1 cellular context compared by ENCODE assay signal in the genomic region with DNA sequence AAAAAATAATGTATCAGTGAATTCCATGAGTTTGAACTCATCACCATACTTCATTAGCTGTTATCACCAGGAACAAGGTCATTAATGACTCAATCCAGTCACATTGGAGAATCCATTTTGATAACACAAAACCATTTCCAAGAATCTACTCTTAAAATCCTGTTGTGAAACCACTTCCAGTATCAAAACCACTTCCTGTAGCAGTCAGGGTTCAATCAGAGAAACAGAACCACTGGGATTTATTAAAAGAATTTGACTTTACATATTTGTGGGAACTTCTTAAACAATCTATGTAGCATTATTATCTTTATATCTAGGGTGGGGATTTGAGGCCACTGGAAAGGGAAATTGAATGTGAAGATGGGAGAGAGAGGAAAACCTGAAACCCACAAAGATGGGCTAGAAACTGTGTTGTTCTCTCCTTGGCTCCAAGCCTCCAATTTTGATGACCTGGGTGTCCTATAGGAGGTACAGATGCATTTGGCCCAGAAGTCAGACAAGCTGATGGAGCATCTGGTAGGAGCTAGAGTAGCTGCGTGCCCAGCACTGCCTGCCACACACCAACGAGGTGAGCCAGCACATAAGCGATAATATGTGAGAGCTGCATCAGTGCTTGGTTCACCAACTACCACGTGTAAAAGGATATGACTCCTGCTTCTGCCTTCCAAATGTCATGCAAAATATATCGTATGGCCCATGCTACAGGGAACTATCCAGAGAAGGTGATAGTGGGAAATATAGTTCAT.
TF ChIP-seq lines count a peak whose summit lies in the region.

No MANE protein-coding gene starts in this region.

TF ChIP-seq in K562, 482 proteins besides CTCF, POLR2A, EP300 and RAD21 (continued from another document):
- TF ChIP-seq, protein P1, sequence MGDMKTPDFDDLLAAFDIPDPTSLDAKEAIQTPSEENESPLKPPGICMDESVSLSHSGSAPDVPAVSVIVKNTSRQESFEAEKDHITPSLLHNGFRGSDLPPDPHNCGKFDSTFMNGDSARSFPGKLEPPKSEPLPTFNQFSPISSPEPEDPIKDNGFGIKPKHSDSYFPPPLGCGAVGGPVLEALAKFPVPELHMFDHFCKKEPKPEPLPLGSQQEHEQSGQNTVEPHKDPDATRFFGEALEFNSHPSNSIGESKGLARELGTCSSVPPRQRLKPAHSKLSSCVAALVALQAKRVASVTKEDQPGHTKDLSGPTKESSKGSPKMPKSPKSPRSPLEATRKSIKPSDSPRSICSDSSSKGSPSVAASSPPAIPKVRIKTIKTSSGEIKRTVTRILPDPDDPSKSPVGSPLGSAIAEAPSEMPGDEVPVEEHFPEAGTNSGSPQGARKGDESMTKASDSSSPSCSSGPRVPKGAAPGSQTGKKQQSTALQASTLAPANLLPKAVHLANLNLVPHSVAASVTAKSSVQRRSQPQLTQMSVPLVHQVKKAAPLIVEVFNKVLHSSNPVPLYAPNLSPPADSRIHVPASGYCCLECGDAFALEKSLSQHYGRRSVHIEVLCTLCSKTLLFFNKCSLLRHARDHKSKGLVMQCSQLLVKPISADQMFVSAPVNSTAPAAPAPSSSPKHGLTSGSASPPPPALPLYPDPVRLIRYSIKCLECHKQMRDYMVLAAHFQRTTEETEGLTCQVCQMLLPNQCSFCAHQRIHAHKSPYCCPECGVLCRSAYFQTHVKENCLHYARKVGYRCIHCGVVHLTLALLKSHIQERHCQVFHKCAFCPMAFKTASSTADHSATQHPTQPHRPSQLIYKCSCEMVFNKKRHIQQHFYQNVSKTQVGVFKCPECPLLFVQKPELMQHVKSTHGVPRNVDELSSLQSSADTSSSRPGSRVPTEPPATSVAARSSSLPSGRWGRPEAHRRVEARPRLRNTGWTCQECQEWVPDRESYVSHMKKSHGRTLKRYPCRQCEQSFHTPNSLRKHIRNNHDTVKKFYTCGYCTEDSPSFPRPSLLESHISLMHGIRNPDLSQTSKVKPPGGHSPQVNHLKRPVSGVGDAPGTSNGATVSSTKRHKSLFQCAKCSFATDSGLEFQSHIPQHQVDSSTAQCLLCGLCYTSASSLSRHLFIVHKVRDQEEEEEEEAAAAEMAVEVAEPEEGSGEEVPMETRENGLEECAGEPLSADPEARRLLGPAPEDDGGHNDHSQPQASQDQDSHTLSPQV (IDR thresholded peaks at IDR 0.05) = no peak
- TF ChIP-seq TEAD2 (tag; IDR thresholded peaks at IDR 0.05) (no peak), GTF2A2 (tag; IDR thresholded peaks at IDR 0.05) (no peak)
- TF ChIP-seq, protein P2, sequence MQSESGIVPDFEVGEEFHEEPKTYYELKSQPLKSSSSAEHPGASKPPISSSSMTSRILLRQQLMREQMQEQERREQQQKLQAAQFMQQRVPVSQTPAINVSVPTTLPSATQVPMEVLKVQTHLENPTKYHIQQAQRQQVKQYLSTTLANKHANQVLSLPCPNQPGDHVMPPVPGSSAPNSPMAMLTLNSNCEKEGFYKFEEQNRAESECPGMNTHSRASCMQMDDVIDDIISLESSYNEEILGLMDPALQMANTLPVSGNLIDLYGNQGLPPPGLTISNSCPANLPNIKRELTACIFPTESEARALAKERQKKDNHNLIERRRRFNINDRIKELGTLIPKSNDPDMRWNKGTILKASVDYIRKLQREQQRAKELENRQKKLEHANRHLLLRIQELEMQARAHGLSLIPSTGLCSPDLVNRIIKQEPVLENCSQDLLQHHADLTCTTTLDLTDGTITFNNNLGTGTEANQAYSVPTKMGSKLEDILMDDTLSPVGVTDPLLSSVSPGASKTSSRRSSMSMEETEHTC (IDR thresholded peaks at IDR 0.05) = no peak
TF ChIP-seq in K562: peak in this region for 1.
